ENCODE assay signal across 1 cellular context in genomic region chr15:22794621-22795167, GRCh38.
TF ChIP-seq lines count a peak whose summit lies in the region.

No MANE protein-coding gene starts in this region.

TF ChIP-seq in GM23338, 12 proteins besides CTCF, POLR2A, EP300 and RAD21 (continued from another document):
- TF ChIP-seq ZNF462 (CRISPR knock-in tag; IDR thresholded peaks at IDR 0.05): no peak
- TF ChIP-seq NANOG (IDR thresholded peaks at IDR 0.05; ENCODE audit: borderline replicate concordance): no peak
TF ChIP-seq in GM23338: peak in this region for 0.
